In genomic region chr14:73998736-73999135, GRCh38 we compare ENCODE assay signal across 1 cellular context.
TF ChIP-seq lines count a peak whose summit lies in the region.

No MANE protein-coding gene starts in this region.

TF ChIP-seq in HepG2, 621 proteins besides CTCF, POLR2A, EP300 and RAD21 (continues in another document):
- TF ChIP-seq FOXA3 (CRISPR knock-in tag; IDR thresholded peaks at IDR 0.05), result no peak
- TF ChIP-seq NFIB (CRISPR knock-in tag; IDR thresholded peaks at IDR 0.05; ENCODE audit: borderline replicate concordance), result no peak
- TF ChIP-seq ZNF775 (CRISPR knock-in tag; IDR thresholded peaks at IDR 0.05; ENCODE audit: borderline replicate concordance), result no peak
- no peak for TF ChIP-seq HOXA3 (CRISPR knock-in tag; IDR thresholded peaks at IDR 0.05)
- no peak for TF ChIP-seq HNRNPK (IDR thresholded peaks at IDR 0.05; ENCODE audit: low read depth, low read length, poor library complexity, severe bottlenecking)
- TF ChIP-seq GMEB1 (CRISPR knock-in tag; IDR thresholded peaks at IDR 0.05; ENCODE audit: borderline replicate concordance), result 0 out of 2 replicates have a peak, but pooled peaks have one; percentile 2
- TF ChIP-seq ZNF646 (CRISPR knock-in tag; IDR thresholded peaks at IDR 0.05), result no peak
- peak; percentile 45; the same call in 1 of the 2 replicates for TF ChIP-seq ARID5B (CRISPR knock-in tag; IDR thresholded peaks at IDR 0.05)
- TF ChIP-seq ZNF749 (CRISPR knock-in tag; IDR thresholded peaks at IDR 0.05; ENCODE audit: borderline replicate concordance), result no peak
- peak; percentile 54; the same call in 1 of the 2 replicates for TF ChIP-seq ESRRA (CRISPR knock-in tag; IDR thresholded peaks at IDR 0.05; ENCODE audit: low read depth)
- TF ChIP-seq ZNF547 (CRISPR knock-in tag; IDR thresholded peaks at IDR 0.05), result no peak
- no peak for TF ChIP-seq ZHX1 (CRISPR knock-in tag; IDR thresholded peaks at IDR 0.05; ENCODE audit: low read depth)
- no peak for TF ChIP-seq ZNF687 (CRISPR knock-in tag; IDR thresholded peaks at IDR 0.05)
- no peak for TF ChIP-seq THRA (CRISPR knock-in tag; IDR thresholded peaks at IDR 0.05; ENCODE audit: borderline replicate concordance)
- TF ChIP-seq HNF4A (CRISPR knock-in tag; IDR thresholded peaks at IDR 0.05), result peak; percentile 61
- TF ChIP-seq ZNF484 (CRISPR knock-in tag; IDR thresholded peaks at IDR 0.05; ENCODE audit: borderline replicate concordance, low read depth), result no peak
- no peak for TF ChIP-seq SOX13 (IDR thresholded peaks at IDR 0.05)
- TF ChIP-seq SOX13 (CRISPR knock-in tag; conservative IDR thresholded peaks at IDR 0.05 in 1 of 2, IDR thresholded peaks at IDR 0.05 in 1 of 2), result no peak
- TF ChIP-seq ZBTB37 (CRISPR knock-in tag; IDR thresholded peaks at IDR 0.05), result no peak
- TF ChIP-seq PAXIP1 (CRISPR knock-in tag; conservative IDR thresholded peaks at IDR 0.05), result peak; percentile 44; the same call in 1 of the 2 replicates
- no peak for TF ChIP-seq HES4 (CRISPR knock-in tag; IDR thresholded peaks at IDR 0.05; ENCODE audit: borderline replicate concordance)
